In the genomic region with DNA sequence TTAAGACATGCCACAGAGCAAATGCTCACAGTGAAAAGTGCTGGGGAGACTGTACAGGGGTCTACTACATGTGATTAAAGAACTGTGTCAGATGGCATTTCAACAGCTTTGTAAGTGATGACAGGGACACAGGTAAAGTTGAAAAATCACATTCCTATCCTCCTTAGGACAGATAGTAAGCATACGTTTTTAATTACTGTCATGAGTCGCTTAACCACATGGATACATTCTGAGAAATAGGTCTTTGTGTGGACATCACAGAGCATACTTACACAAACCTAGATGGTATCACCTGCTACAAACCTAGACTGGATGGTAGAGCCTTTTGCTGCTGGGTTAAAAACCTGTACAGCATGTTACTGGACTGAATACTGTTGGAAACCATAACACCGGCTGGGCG, we compare ENCODE assay signal across 23 cellular contexts.
"Had no signal": no experiment of that assay in that cellular context is flagged by ENCODE, and none has a peak within 500 bp of the region (broad histone marks: within the 10 kb centered on the region; RNA-seq: fewer than 3 reads in every experiment).

No MANE protein-coding gene starts in this region.

- H2AFZ ChIP-seq: neural progenitor cell had no signal

- H3K9ac ChIP-seq: neural progenitor cell had no signal

- H3K27me3 ChIP-seq: dorsolateral prefrontal cortex, esophagus squamous epithelium, neural progenitor cell, right atrium auricular region, suprapubic skin, transverse colon, vagina had no signal

- H3K4me1 ChIP-seq: prostate gland, right atrium auricular region, vagina had no signal

- H3K27ac ChIP-seq: dorsolateral prefrontal cortex, esophagus squamous epithelium, neural progenitor cell, prostate gland, right atrium auricular region, suprapubic skin, transverse colon, vagina had no signal

- H3K36me3 ChIP-seq: esophagus squamous epithelium, neural progenitor cell, prostate gland, right atrium auricular region, suprapubic skin, transverse colon, vagina had no signal

- H3K4me2 ChIP-seq: neural progenitor cell, smooth muscle cell had no signal

- DNase-seq: dorsolateral prefrontal cortex; effector CD4-positive, alpha-beta T cell; esophagus squamous epithelium; hypothalamus; immature natural killer cell; islet precursor cell; mesenchymal stem cell; mucosa of descending colon; naive B cell; stimulated activated CD4-positive, alpha-beta T cell treated with anti-CD3 and anti-CD28 coated beads, Interleukin-12 subunit alpha, Interleukin-12 subunit beta, amount 100 ng/mL, for 4 hours; stimulated activated CD4-positive, alpha-beta T cell treated with anti-CD3 and anti-CD28 coated beads, Interleukin-1b, Interleukin-23, amount 100 ng/mL, for 48 hours; stimulated activated CD4-positive, alpha-beta T cell treated with anti-CD3 and anti-CD28 coated beads, Interleukin-4, amount 100 ng/mL, for 1 hour; stimulated activated CD8-positive, alpha-beta memory T cell treated with anti-CD3 and anti-CD28 coated beads, Interleukin-4, amount 100 ng/mL, for 48 hours; stimulated activated naive CD4-positive, alpha-beta T cell; stimulated activated naive CD8-positive, alpha-beta T cell treated with anti-CD3 and anti-CD28 coated beads, Interleukin-15, amount 100 ng/mL, for 72 hours; transverse colon had no signal

- H3K9me3 ChIP-seq: esophagus squamous epithelium, mucosa of descending colon, prostate gland, right atrium auricular region, suprapubic skin, transverse colon, vagina had no signal

- H3K4me3 ChIP-seq: esophagus squamous epithelium, lung, mucosa of descending colon, neural progenitor cell, prostate gland, right atrium auricular region, smooth muscle cell, suprapubic skin, transverse colon, vagina had no signal
